In genomic region chr11:6480299-6480914, GRCh38 we compare ENCODE assay signal across 7 cellular contexts. TPM values are rescaled to one million over a fixed set of nuclear protein-coding genes. Genes with fewer than 3 reads are reported as not detected.
DNase-seq lines count a peak whose midpoint lies in the region; ATAC-seq and TF ChIP-seq lines count a peak whose summit lies in the region.

No MANE protein-coding gene starts in this region.

- no peak for DNase-seq in HL-60 (ENCODE audit: low read depth in 1 of 2, low spot score in 1 of 2)
- peak; percentile 40 for DNase-seq in stomach
- DNase-seq in ecto neural progenitor cell (ENCODE audit: low spot score): no peak
- no peak for DNase-seq in posterior vena cava (ENCODE audit: low spot score)

- H3K4me1 ChIP-seq in iPS-18a (ENCODE audit: control insufficient read depth, low read depth, low read length) (peaks cover 4% of the 10 kb centered on the region), stomach (peaks cover 24 to 76% (median 55%) of the 10 kb centered on the region in 4 donors)

- H3K27ac ChIP-seq in HL-60 (replicated peaks) (peak overlapping the region; percentile 84), iPS-18a (ENCODE audit: low read length) (peak overlapping the region; percentile 58), stomach (peak overlapping the region; percentile 94 to 98 (median 96))

- H3K36me3 Mint-ChIP-seq in activated naive CD8-positive, alpha-beta T cell: peaks cover 14% of the 10 kb centered on the region

- H3K9ac ChIP-seq in iPS-18a (ENCODE audit: low read length): peak overlapping the region; percentile 95

- TF ChIP-seq EP300 in stomach (IDR thresholded peaks at IDR 0.05): no peak

- intact Hi-C loops in stomach (cut with DNase I; ENCODE audit: low total_unique reads): no loop called here
- intact Hi-C loops in posterior vena cava (cut with DNase I): no loop called here

- peak overlapping the region; percentile 96 for H3K27ac Mint-ChIP-seq in activated naive CD8-positive, alpha-beta T cell

- no peaks in the 10 kb centered on the region for H3K27me3 ChIP-seq in HL-60 (ENCODE audit: insufficient read depth, poor library complexity, severe bottlenecking)
- H3K27me3 ChIP-seq in iPS-18a (ENCODE audit: control insufficient read depth, insufficient read depth, low read length): no peaks in the 10 kb centered on the region
- no peaks in the 10 kb centered on the region for H3K27me3 ChIP-seq in stomach

- H3K4me3 ChIP-seq in HL-60 (replicated peaks; ENCODE audit: insufficient read depth, low read length) (peak overlapping the region; percentile 84), iPS-18a (ENCODE audit: low read length) (peak overlapping the region; percentile 94), stomach (peak overlapping the region; percentile 68 to 76 (median 74))

- no peak for TF ChIP-seq POLR2A in stomach (IDR thresholded peaks at IDR 0.05)

- peaks cover 34% of the 10 kb centered on the region for H3K4me1 Mint-ChIP-seq in activated naive CD8-positive, alpha-beta T cell (ENCODE audit: low read depth)

- no peak for ATAC-seq in GM21360 (IDR thresholded peaks at IDR 0.05; ENCODE audit: unreplicated experiment)

- no peaks in the 10 kb centered on the region for H3K9me3 ChIP-seq in iPS-18a (ENCODE audit: control insufficient read depth, low read depth, low read length)
- H3K9me3 ChIP-seq in stomach: no peaks in the 10 kb centered on the region

- H3K27me3 Mint-ChIP-seq in activated naive CD8-positive, alpha-beta T cell: no peaks in the 10 kb centered on the region

- WGBS in stomach, 5 donors: 27 to 41% (median 34%) methylated on average over 9 of the region's 9 CpGs

- TF ChIP-seq CTCF in HL-60 (IDR thresholded peaks at IDR 0.05; ENCODE audit: insufficient read depth, low read length): no peak
- no peak for TF ChIP-seq CTCF in stomach (IDR thresholded peaks at IDR 0.05)

- H3K36me3 ChIP-seq in iPS-18a (ENCODE audit: control insufficient read depth, low read depth, low read length) (peaks cover 54% of the 10 kb centered on the region), stomach (peaks cover 27 to 62% (median 58%) of the 10 kb centered on the region in 4 donors)

- peak overlapping the region; percentile 96 for H3K4me3 Mint-ChIP-seq in activated naive CD8-positive, alpha-beta T cell

- no peaks in the 10 kb centered on the region for H3K9me3 Mint-ChIP-seq in activated naive CD8-positive, alpha-beta T cell (ENCODE audit: low read depth)

RNA-seq across cellular contexts. Expression of gene ARFIP2, which starts 0.7 kb away (rescaled TPM):
- total RNA-seq in stomach (10 to 100 TPM; 44.0 to 91.1 (median 76.4) TPM), posterior vena cava (10 to 100 TPM; 27.4 to 29.2 TPM)
- 10 to 100 TPM; 44.8 to 69.7 (median 52.0) TPM for polyA plus RNA-seq in stomach

RNA-seq across cellular contexts. Expression of gene TIMM10B, which starts 0.9 kb away (rescaled TPM):
- total RNA-seq in stomach: 100 to 1,000 TPM in 1 of 5 donors, 10 to 100 TPM in 3, 1 to 10 TPM in 1; 9.3 to 103 (median 25.9) TPM
- 10 to 100 TPM; 14.9 to 25.8 (median 25.3) TPM for polyA plus RNA-seq in stomach
- 10 to 100 TPM; 33.6 to 34.9 TPM for total RNA-seq in posterior vena cava

RNA-seq across cellular contexts. Expression of gene TRIM3, which starts 6.7 kb away (rescaled TPM):
- 100 to 1,000 TPM in 1 of 5 donors, 10 to 100 TPM in 4; 10.9 to 474 (median 34.2) TPM for total RNA-seq in stomach
- 10 to 100 TPM; 12.8 to 50.1 (median 16.7) TPM for polyA plus RNA-seq in stomach
- 10 to 100 TPM; 22.0 to 23.2 TPM for total RNA-seq in posterior vena cava

RNA-seq across cellular contexts. Expression of gene DNHD1, which starts 16.7 kb away (rescaled TPM):
- total RNA-seq in stomach (10 to 100 TPM; 10.6 to 45.1 (median 24.0) TPM), posterior vena cava (10 to 100 TPM in 1 of 2 donors, 1 to 10 TPM in 1; 9.3 to 10.3 TPM)
- polyA plus RNA-seq in stomach: 1 to 10 TPM; 1.8 to 4.8 (median 2.6) TPM

RNA-seq across cellular contexts. Expression of gene HPX, which starts 39.6 kb away (rescaled TPM):
- total RNA-seq in stomach (10 to 100 TPM in 1 of 5 donors, not detected in 4; 27.2 TPM), posterior vena cava (1 to 10 TPM; 1.2 to 1.7 TPM)
- polyA plus RNA-seq in stomach: 1 to 10 TPM in 2 of 3 donors, under 1 TPM in 1; 0.31 to 2.0 (median 1.5) TPM
